15 cellular contexts compared by ENCODE assay signal in genomic region chr14:102450206-102451063, GRCh38.
"Had no signal": no experiment of that assay in that cellular context is flagged by ENCODE, and none has a peak within 500 bp of the region (broad histone marks: within the 10 kb centered on the region; RNA-seq: fewer than 3 reads in every experiment).

No MANE protein-coding gene starts in this region.

- H3K4me1 Mint-ChIP-seq: activated naive CD4-positive, alpha-beta T cell treated with anti-CD3 and anti-CD28 coated beads, Interleukin-2, amount 10 ng/mL, durations not matched to agents 7 days and 5 days; natural killer cell had no signal

- H3K27me3 ChIP-seq: adrenal gland, right lobe of liver, spleen, testis, upper lobe of right lung had no signal

- H3K36me3 Mint-ChIP-seq: natural killer cell had no signal

- H3K4me3 ChIP-seq: adrenal gland, right lobe of liver, spleen, testis, upper lobe of right lung had no signal

- ATAC-seq: natural killer cell, right lobe of liver, upper lobe of right lung had no signal

- H3K4me3 Mint-ChIP-seq: activated naive CD4-positive, alpha-beta T cell treated with anti-CD3 and anti-CD28 coated beads, Interleukin-2, amount 10 ng/mL, durations not matched to agents 7 days and 5 days; natural killer cell; stimulated activated naive CD8-positive, alpha-beta T cell treated with anti-CD3 and anti-CD28 coated beads, Interleukin-15, Interleukin-2, amounts not matched to agents 100 ng/mL and 50 ng/mL, for 24 hours had no signal

- H3K9me3 Mint-ChIP-seq: activated naive CD4-positive, alpha-beta T cell treated with anti-CD3 and anti-CD28 coated beads, Interleukin-2, amount 10 ng/mL, durations not matched to agents 7 days and 5 days; activated T-helper 2 cell treated with anti-CD3 and anti-CD28 coated beads, Interferon-gamma antibody, Interleukin-2, Interleukin-4, amounts not matched to agents 10 μg/mL and 5 μg/mL and 100 μg/mL, durations not matched to agents 14 hours and 24 hours and 36 hours; natural killer cell; stimulated activated naive CD8-positive, alpha-beta T cell treated with anti-CD3 and anti-CD28 coated beads, Interleukin-15, Interleukin-2, amounts not matched to agents 100 ng/mL and 50 ng/mL, for 24 hours had no signal

- H3K27ac ChIP-seq: adrenal gland, right lobe of liver, spleen, testis, upper lobe of right lung, WERI-Rb-1 had no signal

- H3K27me3 Mint-ChIP-seq: activated naive CD4-positive, alpha-beta T cell treated with anti-CD3 and anti-CD28 coated beads, Interleukin-2, amount 10 ng/mL, durations not matched to agents 7 days and 5 days; progenitor cell of endocrine pancreas; stimulated activated naive CD8-positive, alpha-beta T cell treated with anti-CD3 and anti-CD28 coated beads, Interleukin-15, Interleukin-2, amounts not matched to agents 100 ng/mL and 50 ng/mL, for 24 hours had no signal

- H3K4me1 ChIP-seq: adrenal gland, right lobe of liver, spleen, testis, upper lobe of right lung had no signal

- H3K27ac Mint-ChIP-seq: activated naive CD4-positive, alpha-beta T cell treated with anti-CD3 and anti-CD28 coated beads, Interleukin-2, amount 10 ng/mL, durations not matched to agents 7 days and 5 days; activated T-helper 2 cell treated with anti-CD3 and anti-CD28 coated beads, Interferon-gamma antibody, Interleukin-2, Interleukin-4, amounts not matched to agents 10 μg/mL and 5 μg/mL and 100 μg/mL, durations not matched to agents 14 hours and 24 hours and 36 hours; natural killer cell; progenitor cell of endocrine pancreas; stimulated activated naive CD8-positive, alpha-beta T cell treated with anti-CD3 and anti-CD28 coated beads, Interleukin-15, Interleukin-2, amounts not matched to agents 100 ng/mL and 50 ng/mL, for 24 hours had no signal

- H3K9me3 ChIP-seq: adrenal gland, right lobe of liver, spleen, testis, upper lobe of right lung had no signal

- DNase-seq: activated CD4-positive, alpha-beta T cell treated with anti-CD3 and anti-CD28 coated beads, Interleukin-2, amount 50 U/mL, for 48 hours; activated naive CD4-positive, alpha-beta T cell treated with anti-CD3 and anti-CD28 coated beads, Interleukin-2, amount 10 ng/mL, durations not matched to agents 7 days and 5 days; adrenal gland; central memory CD4-positive, alpha-beta T cell; effector memory CD4-positive, alpha-beta T cell; left cardiac atrium; natural killer cell; spleen; testis; upper lobe of right lung; WERI-Rb-1 had no signal
